ENCODE assay signal across 22 cellular contexts in the genomic region with DNA sequence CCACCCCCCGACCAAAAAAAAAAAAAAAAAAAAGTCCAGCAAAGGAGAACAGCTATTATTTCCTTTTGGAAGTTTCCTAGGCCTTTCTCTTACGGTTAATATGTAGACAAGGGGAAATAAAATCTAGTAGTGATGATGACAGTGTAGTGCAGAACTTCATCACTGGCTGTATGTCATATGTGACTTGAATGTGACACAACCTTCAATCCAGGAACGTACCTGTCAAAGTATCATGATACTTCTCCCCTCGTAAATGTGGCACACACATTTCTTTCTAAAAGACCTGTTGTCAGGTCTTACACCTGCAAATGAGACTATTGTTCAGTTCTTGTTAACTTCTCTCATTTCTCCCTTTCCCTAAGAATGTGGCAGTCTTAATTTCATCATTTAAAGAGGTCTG.
DNase-seq lines count a peak whose midpoint lies in the region; ATAC-seq, FAIRE-seq and TF ChIP-seq lines count a peak whose summit lies in the region.
"Had no signal": no experiment of that assay in that cellular context is flagged by ENCODE, and none has a peak within 500 bp of the region (broad histone marks: within the 10 kb centered on the region; RNA-seq: fewer than 3 reads in every experiment).

No MANE protein-coding gene starts in this region.

- H3K4me3 Mint-ChIP-seq in WTC11, result no peak overlapping the region
- no peak overlapping the region for H3K4me3 Mint-ChIP-seq in progenitor cell of endocrine pancreas (ENCODE audit: low read depth)
- H3K4me3 Mint-ChIP-seq in activated naive CD4-positive, alpha-beta T cell treated with anti-CD3 and anti-CD28 coated beads for 36 hours, result no peak overlapping the region
- H3K4me3 Mint-ChIP-seq: activated CD8-positive, alpha-beta memory T cell treated with anti-CD3 and anti-CD28 coated beads, Interleukin-2, amount 10 ng/mL, durations not matched to agents 7 days and 5 days; activated T-helper 1 cell treated with anti-CD3 and anti-CD28 coated beads, Interleukin-12 subunit alpha, Interleukin-12 subunit beta, Interleukin-2, Interleukin-4 antibody, amounts not matched to agents 30 ng/mL and 10 ng/mL and 1 ng/mL, durations not matched to agents 14 hours and 24 hours and 36 hours had no signal

- FAIRE-seq in A549 (lab: Jason Lieb, UNC), result no peak
- FAIRE-seq: endometrium, HTR-8/SVneo, TTC549 had no signal

- no peak for TF ChIP-seq RAD21 in A549 (conservative IDR thresholded peaks at IDR 0.05 in 1 of 2, IDR thresholded peaks at IDR 0.05 in 1 of 2)

- no peak overlapping the region for H2AFZ ChIP-seq in hepatocyte

- H3K4me2 ChIP-seq in A549 (peak overlapping the region; percentile 55), hepatocyte (no peak overlapping the region)

- H3K4me3 ChIP-seq in A549 (no peak overlapping the region), hepatocyte (no peak overlapping the region)
- H3K4me3 ChIP-seq: coronary artery, lung had no signal

- no peak for TF ChIP-seq EP300 in A549 (IDR thresholded peaks at IDR 0.05)

- DNase-seq in A549 (ENCODE audit: low read depth in 1 of 2, low spot score in 1 of 2) (no peak), WTC11 (ENCODE audit: low spot score) (no peak), hepatocyte (ENCODE audit: low spot score) (no peak), progenitor cell of endocrine pancreas (ENCODE audit: low spot score, unreplicated experiment) (no peak), SW 1271 (lab: John Stamatoyannopoulos, UW) (no peak), DMS79 treated with DMSO at 0.1 percent for 48 hours (lab: John Stamatoyannopoulos, UW) (no peak)
- DNase-seq in activated CD4-positive, CD25-positive, alpha-beta regulatory T cell treated with anti-CD3 and anti-CD28 coated beads, Interleukin-2, amount 50 U/mL, for 72 hours, result no peak
- no peak for DNase-seq in activated naive CD4-positive, alpha-beta T cell treated with anti-CD3 and anti-CD28 coated beads for 36 hours
- DNase-seq: activated CD4-positive, alpha-beta T cell treated with anti-CD3 and anti-CD28 coated beads for 4 hours; activated CD8-positive, alpha-beta memory T cell treated with anti-CD3 and anti-CD28 coated beads, Interleukin-2, amount 10 ng/mL, durations not matched to agents 7 days and 5 days; Caco-2; H7; NCI-H1105; NCI-H2081 treated with DMSO at 0.1 percent for 48 hours; stimulated activated naive CD4-positive, alpha-beta T cell treated with Interleukin-2 at 50 U/mL for 16 hours had no signal

- ATAC-seq in A549 (no peak), WTC11 (no peak)
- ATAC-seq: activated CD8-positive, alpha-beta memory T cell treated with anti-CD3 and anti-CD28 coated beads, Interleukin-2, amount 10 ng/mL, durations not matched to agents 7 days and 5 days; activated naive CD4-positive, alpha-beta T cell treated with anti-CD3 and anti-CD28 coated beads, Interleukin-2, amount 50 U/mL, for 72 hours had no signal

- H3K4me1 ChIP-seq in A549, result peaks cover 25% of the 10 kb centered on the region
- peaks cover 36% of the 10 kb centered on the region for H3K4me1 ChIP-seq in hepatocyte (ENCODE audit: insufficient read depth)

- peaks cover 4% of the 10 kb centered on the region for H3K36me3 Mint-ChIP-seq in WTC11
- peaks cover 19% of the 10 kb centered on the region for H3K36me3 Mint-ChIP-seq in progenitor cell of endocrine pancreas (ENCODE audit: insufficient read depth)
- no peaks in the 10 kb centered on the region for H3K36me3 Mint-ChIP-seq in activated naive CD4-positive, alpha-beta T cell treated with anti-CD3 and anti-CD28 coated beads for 36 hours (ENCODE audit: low read depth)
- H3K36me3 Mint-ChIP-seq: activated CD8-positive, alpha-beta memory T cell treated with anti-CD3 and anti-CD28 coated beads, Interleukin-2, amount 10 ng/mL, durations not matched to agents 7 days and 5 days; activated naive CD4-positive, alpha-beta T cell treated with anti-CD3 and anti-CD28 coated beads, Interleukin-2, amount 50 U/mL, for 72 hours had no signal

- H3K27ac ChIP-seq in A549 (peak overlapping the region; percentile 59 to 79; a peak in 5 of 6 replicates), hepatocyte (peak overlapping the region; percentile 94)

- TF ChIP-seq CTCF in A549 (IDR thresholded peaks at IDR 0.05), result no peak
- TF ChIP-seq CTCF in WTC11 (IDR thresholded peaks at IDR 0.05), result no peak
- no peak for TF ChIP-seq CTCF in hepatocyte (IDR thresholded peaks at IDR 0.05; ENCODE audit: poor library complexity)
- TF ChIP-seq CTCF in progenitor cell of endocrine pancreas (IDR thresholded peaks at IDR 0.05; ENCODE audit: unreplicated experiment), result no peak

- POLR2A ChIA-PET in A549 (lab: Yijun Ruan, JAX), result interaction anchor here (0.7 to 1.1 kb wide), 2 partner anchors 18 to 38 kb away, joined by 3 read pairs; no protein-coding TSS in a partner anchor
- POLR2A ChIA-PET in WTC11 (lab: Charles Lee), result interaction anchor here (0.6 kb wide), 1 partner anchor 209 kb away, joined by 6 read pairs; no protein-coding TSS in a partner anchor

- intact Hi-C loops in activated naive CD4-positive, alpha-beta T cell treated with anti-CD3 and anti-CD28 coated beads for 36 hours (cut with micrococcal nuclease), result no loop called here

- H3K9me3 ChIP-seq in A549 (no peaks in the 10 kb centered on the region), hepatocyte (ENCODE audit: low read depth) (no peaks in the 10 kb centered on the region)
- H3K9me3 ChIP-seq: Caco-2 had no signal

- no peak for TF ChIP-seq POLR2A in A549 (IDR thresholded peaks at IDR 0.05; ENCODE audit: low read length)

- peaks cover 20% of the 10 kb centered on the region for H3K4me1 Mint-ChIP-seq in WTC11
- H3K4me1 Mint-ChIP-seq in progenitor cell of endocrine pancreas (ENCODE audit: low read depth), result peaks cover 21% of the 10 kb centered on the region
- no peaks in the 10 kb centered on the region for H3K4me1 Mint-ChIP-seq in activated naive CD4-positive, alpha-beta T cell treated with anti-CD3 and anti-CD28 coated beads for 36 hours (ENCODE audit: low read depth)
- H3K4me1 Mint-ChIP-seq: activated CD8-positive, alpha-beta memory T cell treated with anti-CD3 and anti-CD28 coated beads, Interleukin-2, amount 10 ng/mL, durations not matched to agents 7 days and 5 days had no signal

- no peaks in the 10 kb centered on the region for H3K9me2 ChIP-seq in hepatocyte (replicated peaks; ENCODE audit: insufficient read depth)

- H3K36me3 ChIP-seq in hepatocyte (replicated peaks; ENCODE audit: insufficient read depth, low read depth), result no peaks in the 10 kb centered on the region

- peaks cover 34% of the 10 kb centered on the region for H3K79me2 ChIP-seq in hepatocyte

- no peaks in the 10 kb centered on the region for H3K9me3 Mint-ChIP-seq in WTC11
- no peaks in the 10 kb centered on the region for H3K9me3 Mint-ChIP-seq in progenitor cell of endocrine pancreas (ENCODE audit: low read depth)
- no peaks in the 10 kb centered on the region for H3K9me3 Mint-ChIP-seq in activated naive CD4-positive, alpha-beta T cell treated with anti-CD3 and anti-CD28 coated beads for 36 hours
- H3K9me3 Mint-ChIP-seq: activated naive CD4-positive, alpha-beta T cell treated with anti-CD3 and anti-CD28 coated beads, Interleukin-2, amount 50 U/mL, for 72 hours; activated T-helper 1 cell treated with anti-CD3 and anti-CD28 coated beads, Interleukin-12 subunit alpha, Interleukin-12 subunit beta, Interleukin-2, Interleukin-4 antibody, amounts not matched to agents 30 ng/mL and 10 ng/mL and 1 ng/mL, durations not matched to agents 14 hours and 24 hours and 36 hours had no signal

- H3K27me3 ChIP-seq in hepatocyte, result no peaks in the 10 kb centered on the region

- no peaks in the 10 kb centered on the region for H3K27me3 Mint-ChIP-seq in WTC11 (ENCODE audit: low read depth)
- H3K27me3 Mint-ChIP-seq in progenitor cell of endocrine pancreas, result no peaks in the 10 kb centered on the region
- peaks cover 4% of the 10 kb centered on the region for H3K27me3 Mint-ChIP-seq in activated naive CD4-positive, alpha-beta T cell treated with anti-CD3 and anti-CD28 coated beads for 36 hours (ENCODE audit: low read depth)

- H3K27ac Mint-ChIP-seq in WTC11 (0 out of 2 replicates have a peak overlapping the region, but pooled peaks have one; percentile 2), progenitor cell of endocrine pancreas (peak overlapping the region; percentile 34)
- no peak overlapping the region for H3K27ac Mint-ChIP-seq in activated naive CD4-positive, alpha-beta T cell treated with anti-CD3 and anti-CD28 coated beads for 36 hours
- H3K27ac Mint-ChIP-seq: activated CD8-positive, alpha-beta memory T cell treated with anti-CD3 and anti-CD28 coated beads, Interleukin-2, amount 10 ng/mL, durations not matched to agents 7 days and 5 days; activated naive CD4-positive, alpha-beta T cell treated with anti-CD3 and anti-CD28 coated beads, Interleukin-2, amount 50 U/mL, for 72 hours; activated T-helper 1 cell treated with anti-CD3 and anti-CD28 coated beads, Interleukin-12 subunit alpha, Interleukin-12 subunit beta, Interleukin-2, Interleukin-4 antibody, amounts not matched to agents 30 ng/mL and 10 ng/mL and 1 ng/mL, durations not matched to agents 14 hours and 24 hours and 36 hours had no signal

- WGBS in A549 (ENCODE audit: missing lambda C conversion rate), result 85% methylated on average over 4 of the region's 4 CpGs
- WGBS in hepatocyte (ENCODE audit: low lambda C conversion rate, missing lambda C conversion rate), result 93% methylated on average over 4 of the region's 4 CpGs

- CTCF ChIA-PET in A549 (lab: Yijun Ruan, JAX), result no interaction called here
- CTCF ChIA-PET in WTC11 (lab: Charles Lee), result no interaction called here
- CTCF ChIA-PET in activated naive CD4-positive, alpha-beta T cell treated with anti-CD3 and anti-CD28 coated beads for 36 hours (lab: Charles Lee), result no interaction called here

- no peaks in the 10 kb centered on the region for H4K20me1 ChIP-seq in hepatocyte (ENCODE audit: insufficient read depth, poor library complexity, severe bottlenecking)

TF ChIP-seq in A549, 52 proteins besides CTCF, POLR2A, EP300 and RAD21 (continues in another document):
- no peak for TF ChIP-seq MAFK (IDR thresholded peaks at IDR 0.05; ENCODE audit: partially characterized antibody)

TF ChIP-seq in WTC11, 78 proteins besides CTCF, POLR2A, EP300 and RAD21 (continues in another document):
- TF ChIP-seq, protein P1, sequence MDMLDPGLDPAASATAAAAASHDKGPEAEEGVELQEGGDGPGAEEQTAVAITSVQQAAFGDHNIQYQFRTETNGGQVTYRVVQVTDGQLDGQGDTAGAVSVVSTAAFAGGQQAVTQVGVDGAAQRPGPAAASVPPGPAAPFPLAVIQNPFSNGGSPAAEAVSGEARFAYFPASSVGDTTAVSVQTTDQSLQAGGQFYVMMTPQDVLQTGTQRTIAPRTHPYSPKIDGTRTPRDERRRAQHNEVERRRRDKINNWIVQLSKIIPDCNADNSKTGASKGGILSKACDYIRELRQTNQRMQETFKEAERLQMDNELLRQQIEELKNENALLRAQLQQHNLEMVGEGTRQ (CRISPR knock-in tag; IDR thresholded peaks at IDR 0.05), result no peak
- TF ChIP-seq FOXK1 (CRISPR knock-in tag; IDR thresholded peaks at IDR 0.05) (no peak), ZBTB21 (CRISPR knock-in tag; IDR thresholded peaks at IDR 0.05; ENCODE audit: borderline replicate concordance) (no peak)
